In genomic region chr6:90816764-90817163, GRCh38 we compare ENCODE assay signal across 35 cellular contexts.
"Had no signal": no experiment of that assay in that cellular context is flagged by ENCODE, and none has a peak within 500 bp of the region (broad histone marks: within the 10 kb centered on the region; RNA-seq: fewer than 3 reads in every experiment).

No MANE protein-coding gene starts in this region.

- H3K4me3 ChIP-seq: MG63 had no signal

- H3K36me3 ChIP-seq: MG63 had no signal

- H3K9ac ChIP-seq: KMS-11 had no signal

- H3K4me2 ChIP-seq: KMS-11 had no signal

- H3K27me3 ChIP-seq: MG63 had no signal

- H3K27ac ChIP-seq: KMS-11 had no signal

- DNase-seq: Karpas-422, Kasumi-1, KG1, MG63, MM.1S, MV-4-11, NCI-H1048, NCI-H1092, NCI-H1092 treated with DMSO at 0.1 percent for 48 hours, NCI-H1105, NCI-H1105 treated with DMSO at 0.1 percent for 48 hours, NCI-H1417, NCI-H1417 treated with DMSO at 0.1 percent for 48 hours, NCI-H1436, NCI-H1436 treated with DMSO at 0.1 percent for 48 hours, NCI-H1694, NCI-H1694 treated with DMSO at 0.1 percent for 48 hours, NCI-H187, NCI-H187 treated with DMSO at 0.1 percent for 48 hours, NCI-H1930, NCI-H2029, NCI-H2029 treated with DMSO at 0.1 percent for 48 hours, NCI-H2081, NCI-H2081 treated with DMSO at 0.1 percent for 48 hours, NCI-H2107, NCI-H2171, NCI-H2171 treated with DMSO at 0.1 percent for 48 hours, NCI-H2227 treated with DMSO at 0.1 percent for 48 hours, NCI-H226, NCI-H345, NCI-H446, NCI-H446 treated with DMSO at 0.1 percent for 48 hours, NCI-H510A, NCI-H510A treated with DMSO at 0.1 percent for 48 hours had no signal
